ENCODE assay signal across 11 cellular contexts in genomic region chr21:45534591-45535331, GRCh38. TPM values are rescaled to one million over a fixed set of nuclear protein-coding genes. Genes with fewer than 3 reads are reported as not detected.
A peak's percentile ranks its signal among the peaks of the same experiment; 100 is the strongest.
DNase-seq lines count a peak whose midpoint lies in the region; ATAC-seq, FAIRE-seq and TF ChIP-seq lines count a peak whose summit lies in the region.
"Had no signal": no experiment of that assay in that cellular context is flagged by ENCODE, and none has a peak within 500 bp of the region (broad histone marks: within the 10 kb centered on the region; RNA-seq: fewer than 3 reads in every experiment).

No MANE protein-coding gene starts in this region.

- no peaks in the 10 kb centered on the region for H3K27me3 Mint-ChIP-seq in activated T-cell treated with anti-CD3 and anti-CD28 coated beads, Interleukin-2, amount 50 U/mL, for 72 hours (ENCODE audit: low read depth)

- no peak overlapping the region for H2AFZ ChIP-seq in fibroblast of lung (ENCODE audit: low read length)

- no peak overlapping the region for H3K9ac ChIP-seq in fibroblast of lung (ENCODE audit: insufficient read depth, low read length)

- no peak for FAIRE-seq in D721Med (lab: Jason Lieb, UNC)

- no peak overlapping the region for H3K4me3 Mint-ChIP-seq in activated T-cell treated with anti-CD3 and anti-CD28 coated beads, Interleukin-2, amount 50 U/mL, for 72 hours

- no peak overlapping the region for H3K27ac Mint-ChIP-seq in activated T-cell treated with anti-CD3 and anti-CD28 coated beads, Interleukin-2, amount 50 U/mL, for 72 hours

- no peak overlapping the region for H3K4me2 ChIP-seq in fibroblast of lung (ENCODE audit: extremely low read depth, insufficient read depth, low read length)

- no peaks in the 10 kb centered on the region for H4K20me1 ChIP-seq in fibroblast of lung (ENCODE audit: control insufficient read depth, extremely low read depth, insufficient read depth, low read length)

- peaks cover 11% of the 10 kb centered on the region for H3K36me3 ChIP-seq in fibroblast of lung (ENCODE audit: control insufficient read depth, insufficient read depth, low read length)
- H3K36me3 ChIP-seq in vagina, result no peaks in the 10 kb centered on the region
- H3K36me3 ChIP-seq: thoracic aorta had no signal

- no peak overlapping the region for H3K4me3 ChIP-seq in fibroblast of lung (replicated peaks in 1 of 4; ENCODE audit: control extremely low read depth in 1 of 4, insufficient read depth in 1 of 4, low read depth in 3 of 4, low read length in 4 of 4)
- H3K4me3 ChIP-seq in mononuclear cell (ENCODE audit: low read length), result peak overlapping the region; percentile 2
- H3K4me3 ChIP-seq in vagina, result no peak overlapping the region
- H3K4me3 ChIP-seq: SK-N-MC, thoracic aorta had no signal

- TF ChIP-seq POLR2A in vagina (IDR thresholded peaks at IDR 0.05), result no peak

- TF ChIP-seq CTCF in fibroblast of lung (conservative IDR thresholded peaks at IDR 0.05 in 1 of 2, IDR thresholded peaks at IDR 0.05 in 1 of 2; ENCODE audit: low read depth in 1 of 2, low read length in 2 of 2) (no peak), D721Med (IDR thresholded peaks at IDR 0.05; ENCODE audit: insufficient read depth, missing control alignments) (no peak), vagina (IDR thresholded peaks at IDR 0.05) (no peak)

- H3K9me3 ChIP-seq in fibroblast of lung (ENCODE audit: control insufficient read depth, insufficient read depth, low read depth, low read length) (no peaks in the 10 kb centered on the region), mononuclear cell (ENCODE audit: low read depth, low read length) (no peaks in the 10 kb centered on the region), vagina (no peaks in the 10 kb centered on the region)
- H3K9me3 ChIP-seq: thoracic aorta had no signal

- H3K4me1 Mint-ChIP-seq in activated T-cell treated with anti-CD3 and anti-CD28 coated beads, Interleukin-2, amount 50 U/mL, for 72 hours (ENCODE audit: low read depth), result peaks cover 10% of the 10 kb centered on the region

- H3K9me3 Mint-ChIP-seq in activated T-cell treated with anti-CD3 and anti-CD28 coated beads, Interleukin-2, amount 50 U/mL, for 72 hours, result no peaks in the 10 kb centered on the region

- peak; percentile 83 for DNase-seq in Ammon's horn (ENCODE audit: low spot score)
- peak; percentile 49 for DNase-seq in NCI-H2171 (lab: John Stamatoyannopoulos, UW)
- peak; percentile 11 to 32 for DNase-seq in fibroblast of lung (ENCODE audit: low read depth in 2 of 2)
- DNase-seq in activated T-cell treated with anti-CD3 and anti-CD28 coated beads, Interleukin-2, amount 50 U/mL, for 72 hours, result no peak
- DNase-seq in D721Med (ENCODE audit: insufficient read length, low spot score), result no peak
- DNase-seq in vagina (ENCODE audit: extremely low spot score in 2 of 2), result no peak
- DNase-seq: activated naive CD4-positive, alpha-beta T cell treated with Interleukin-2 at 50 U/mL for 16 hours had no signal

- H3K4me1 ChIP-seq in fibroblast of lung (ENCODE audit: control insufficient read depth, extremely low read depth, insufficient read depth, low read length) (no peaks in the 10 kb centered on the region), mononuclear cell (ENCODE audit: insufficient read depth, low read length) (peaks cover 48% of the 10 kb centered on the region), vagina (no peaks in the 10 kb centered on the region)

- intact Hi-C loops in vagina (cut with DNase I), result no loop called here

- H3K79me2 ChIP-seq in fibroblast of lung (ENCODE audit: control insufficient read depth, insufficient read depth, low read length), result no peaks in the 10 kb centered on the region

- no peak for ATAC-seq in activated T-cell treated with anti-CD3 and anti-CD28 coated beads, Interleukin-2, amount 50 U/mL, for 72 hours (replicated peaks in 1 of 2)
- ATAC-seq in HG03175 (IDR thresholded peaks at IDR 0.05; ENCODE audit: unreplicated experiment), result no peak

- no peaks in the 10 kb centered on the region for H3K27me3 ChIP-seq in fibroblast of lung (ENCODE audit: control insufficient read depth, insufficient read depth, low read length)
- no peaks in the 10 kb centered on the region for H3K27me3 ChIP-seq in mononuclear cell (ENCODE audit: insufficient read depth, low read length)
- H3K27me3 ChIP-seq in vagina, result no peaks in the 10 kb centered on the region

- H3K27ac ChIP-seq in fibroblast of lung (ENCODE audit: insufficient read depth, low read length) (no peak overlapping the region), vagina (no peak overlapping the region)
- H3K27ac ChIP-seq: SK-N-MC, thoracic aorta had no signal

- H3K36me3 Mint-ChIP-seq in activated T-cell treated with anti-CD3 and anti-CD28 coated beads, Interleukin-2, amount 50 U/mL, for 72 hours (ENCODE audit: insufficient read depth in 2 of 2), result peaks cover 0 to 2% of the 10 kb centered on the region in 2 donors

RNA-seq across cellular contexts. Expression of gene SLC19A1, which starts 7.5 kb away (rescaled TPM):
- total RNA-seq in fibroblast of lung (2.1 and 2.6 TPM in 2 replicates), mononuclear cell (10.6 TPM), vagina (4.9 TPM)
- polyA plus RNA-seq in fibroblast of lung, result 1.7 and 3.9 TPM in 2 replicates
- polyA plus RNA-seq in fibroblast of lung (2012), result 4.0 and 8.4 TPM in 2 replicates
- polyA minus RNA-seq in fibroblast of lung (ENCODE audit: low replicate concordance), result 3.7 and 11.2 TPM in 2 replicates
- total RNA-seq in activated T-cell treated with anti-CD3 and anti-CD28 coated beads, Interleukin-2, amount 50 U/mL, for 72 hours, result 10 to 100 TPM; 30.4 to 40.1 TPM

Comparison
In these comparisons a context has a peak if more than half of its experiments do, and no peak if none do; other contexts are left out.
1. DNase-seq: peak in Ammon's horn (single experiment), NCI-H2171 (single experiment) and fibroblast of lung (2 of 2); none in activated T-cell treated with anti-CD3 and anti-CD28 coated beads, Interleukin-2, amount 50 U/mL, for 72 hours (0 of 2), D721Med (single experiment) and vagina (0 of 2).